ENCODE assay signal across 8 cellular contexts in genomic region chr9:107172160-107172978, GRCh38.
DNase-seq lines count a peak whose midpoint lies in the region; ATAC-seq and TF ChIP-seq lines count a peak whose summit lies in the region.

No MANE protein-coding gene starts in this region.

- H3K36me3 ChIP-seq in colonic mucosa (no peaks in the 10 kb centered on the region), right lobe of liver (no peaks in the 10 kb centered on the region)

- H3K4me3 ChIP-seq in colonic mucosa (no peak overlapping the region), right lobe of liver (no peak overlapping the region)

- DNase-seq in CD14-positive monocyte (ENCODE audit: low spot score) (no peak), NCI-H2227 treated with DMSO at 0.1 percent for 48 hours (lab: John Stamatoyannopoulos, UW) (peak; percentile 31), colonic mucosa (peak; percentile 82), right lobe of liver (peak; percentile 56 to 83 (median 71))
- DNase-seq in activated CD4-positive, CD25-positive, alpha-beta regulatory T cell treated with anti-CD3 and anti-CD28 coated beads, Interleukin-2, amount 50 U/mL, for 72 hours: peak; percentile 65
- DNase-seq in stimulated activated CD4-positive, alpha-beta T cell treated with anti-CD3 and anti-CD28 coated beads, TNF-alpha, amount 100 ng/mL, for 48 hours (ENCODE audit: low read depth in 3 of 3): peak; percentile 43 to 57 (median 46)

- H3K9ac ChIP-seq in colonic mucosa (ENCODE audit: low read depth in 2 of 2, low read length in 2 of 2): no peak overlapping the region

- ATAC-seq in GM19043 (IDR thresholded peaks at IDR 0.05; ENCODE audit: low read depth, unreplicated experiment) (peak; percentile 58), HG03196 (IDR thresholded peaks at IDR 0.05; ENCODE audit: unreplicated experiment) (peak; percentile 57), right lobe of liver (peak; percentile 87 to 94 (median 92))

- 34% methylated on average over 4 of the region's 4 CpGs for WGBS in right lobe of liver (ENCODE audit: insufficient coverage, low coverage, low lambda C conversion rate, missing lambda C conversion rate)

- no peaks in the 10 kb centered on the region for H3K27me3 ChIP-seq in colonic mucosa
- H3K27me3 ChIP-seq in right lobe of liver: no peaks in the 10 kb centered on the region

- no peak overlapping the region for H3K27ac Mint-ChIP-seq in CD14-positive monocyte

- H3K27me3 Mint-ChIP-seq in CD14-positive monocyte (ENCODE audit: low read depth in 3 of 3): peaks cover 0 to 1% (median 0%) of the 10 kb centered on the region in 3 donors

- no peak overlapping the region for H3K27ac ChIP-seq in colonic mucosa
- H3K27ac ChIP-seq in right lobe of liver: no peak overlapping the region

- H3K36me3 Mint-ChIP-seq in CD14-positive monocyte: no peaks in the 10 kb centered on the region

- H3K4me1 ChIP-seq in colonic mucosa (no peaks in the 10 kb centered on the region), right lobe of liver (peaks cover 0 to 20% (median 6%) of the 10 kb centered on the region in 4 donors)

- no peak for TF ChIP-seq POLR2A in right lobe of liver (IDR thresholded peaks at IDR 0.05)

- no peak overlapping the region for H3K4me3 Mint-ChIP-seq in CD14-positive monocyte

- TF ChIP-seq CTCF in CD14-positive monocyte (IDR thresholded peaks at IDR 0.05) (peak; percentile 89), colonic mucosa (IDR thresholded peaks at IDR 0.05) (peak; percentile 86), right lobe of liver (IDR thresholded peaks at IDR 0.05) (peak; percentile 89 to 96 (median 92))

- H3K4me1 Mint-ChIP-seq in CD14-positive monocyte: no peaks in the 10 kb centered on the region

- intact Hi-C loops in CD14-positive monocyte (cut with micrococcal nuclease): loop anchor here (10.0 kb wide), 1 partner anchor 1328 kb away; no protein-coding TSS in a partner anchor
- intact Hi-C loops in colonic mucosa (cut with DNase I): loop anchor here (10.0 kb wide), 2 partner anchors 172 to 528 kb away; no protein-coding TSS in a partner anchor
- intact Hi-C loops in right lobe of liver (cut with DNase I): no loop called here

- no peaks in the 10 kb centered on the region for H3K9me3 ChIP-seq in colonic mucosa
- H3K9me3 ChIP-seq in right lobe of liver: no peaks in the 10 kb centered on the region

- H3K9me3 Mint-ChIP-seq in CD14-positive monocyte: peaks cover 0 to 2% (median 0%) of the 10 kb centered on the region in 7 donors

Comparison
In these comparisons a context has a peak if more than half of its experiments do, and no peak if none do; other contexts are left out.
1. intact Hi-C loops: an anchor here in CD14-positive monocyte (10.0 kb wide) and colonic mucosa (10.0 kb wide); none called in right lobe of liver.